8 cellular contexts compared by ENCODE assay signal in the genomic region with DNA sequence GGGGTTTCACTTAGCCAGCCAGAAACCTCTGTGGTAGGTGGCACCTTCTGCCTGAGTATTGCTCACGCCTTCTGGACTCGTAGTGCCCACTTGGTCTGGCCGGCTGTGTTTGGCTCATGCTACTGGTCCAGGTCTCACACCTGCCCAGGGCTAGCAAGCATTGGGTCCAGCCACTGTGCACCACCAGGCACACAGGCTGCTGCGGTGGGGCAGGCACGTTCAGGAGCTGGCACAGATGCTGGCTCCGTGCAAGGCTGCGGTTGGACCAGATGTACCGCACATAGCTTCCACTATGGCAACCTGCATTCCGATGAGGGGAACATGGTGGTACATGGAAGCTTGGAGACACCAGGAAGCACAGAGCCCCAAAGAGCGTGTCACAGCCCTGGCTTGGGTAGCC.
"Had no signal": no experiment of that assay in that cellular context is flagged by ENCODE, and none has a peak within 500 bp of the region (broad histone marks: within the 10 kb centered on the region; RNA-seq: fewer than 3 reads in every experiment).

No MANE protein-coding gene starts in this region.

- ATAC-seq: GM23338, HCT116, HepG2, K562 had no signal

- H2AFZ ChIP-seq: GM23338 had no signal

- H3K4me1 ChIP-seq: HAP-1 had no signal

- H3K4me3 ChIP-seq: GM23338, HAP-1, K562 had no signal

- H3K9me3 ChIP-seq: HAP-1 had no signal

- FAIRE-seq: HepG2, K562 had no signal

- H3K36me3 ChIP-seq: HAP-1 had no signal

- DNase-seq: H7, HFFc6, KG1 had no signal

- H3K4me2 ChIP-seq: GM23338 had no signal
